8 cellular contexts compared by ENCODE assay signal in genomic region chr6:169851641-169852503, GRCh38.
DNase-seq lines count a peak whose midpoint lies in the region; TF ChIP-seq lines count a peak whose summit lies in the region.

No MANE protein-coding gene starts in this region.

- H3K4me1 ChIP-seq in A673 (ENCODE audit: insufficient read depth, low read length, poor library complexity, severe bottlenecking) (peaks cover 29% of the 10 kb centered on the region), Peyer's patch (no peaks in the 10 kb centered on the region), mesodermal cell (ENCODE audit: control insufficient read depth, insufficient read depth, low read length, poor library complexity, severe bottlenecking) (peaks cover 9% of the 10 kb centered on the region)

- no peaks in the 10 kb centered on the region for H3K36me3 ChIP-seq in A673 (ENCODE audit: insufficient read depth, low read length, poor library complexity, severe bottlenecking)
- H3K36me3 ChIP-seq in Peyer's patch, result no peaks in the 10 kb centered on the region
- no peaks in the 10 kb centered on the region for H3K36me3 ChIP-seq in mesodermal cell (ENCODE audit: control insufficient read depth, insufficient read depth, low read length)

- H3K27me3 ChIP-seq in A673 (replicated peaks; ENCODE audit: insufficient read depth, low read depth, low read length, poor library complexity), result no peaks in the 10 kb centered on the region
- H3K27me3 ChIP-seq in Peyer's patch, result no peaks in the 10 kb centered on the region

- intact Hi-C loops in A673 (cut with micrococcal nuclease; ENCODE audit: unreplicated experiment), result loop anchor here (1.0 kb wide), 1 partner anchor 19 kb away; no protein-coding TSS in a partner anchor

- 70 to 81% methylated on average over 12 to 20 of the region's 22 CpGs for WGBS in mesodermal cell (ENCODE audit: insufficient coverage in 2 of 2), 2 experiments

- TF ChIP-seq POLR2A in Peyer's patch (IDR thresholded peaks at IDR 0.05), result no peak

- H3K9me3 ChIP-seq in A673 (ENCODE audit: low read depth, low read length, poor library complexity, severe bottlenecking), result no peaks in the 10 kb centered on the region
- H3K9me3 ChIP-seq in Peyer's patch, result no peaks in the 10 kb centered on the region
- H3K9me3 ChIP-seq in mesodermal cell (ENCODE audit: control insufficient read depth, low read length), result no peaks in the 10 kb centered on the region

- TF ChIP-seq CTCF in A673 (conservative IDR thresholded peaks at IDR 0.05; ENCODE audit: low read depth, low read length) (no peak), Peyer's patch (IDR thresholded peaks at IDR 0.05) (no peak), epithelial cell of esophagus (IDR thresholded peaks at IDR 0.05; ENCODE audit: insufficient read depth, low read depth, low read length, missing control alignments) (no peak)

- DNase-seq in A673 (ENCODE audit: low spot score), result peak; percentile 98
- no peak for DNase-seq in Peyer's patch
- DNase-seq in epithelial cell of esophagus (ENCODE audit: low read depth), result peak; percentile 80
- no peak for DNase-seq in HCEC 1CT
- no peak for DNase-seq in cerebellar cortex (ENCODE audit: low spot score)
- no peak for DNase-seq in NOMO-1 treated with dmso at 0.1 percent for 144 hours (lab: John Stamatoyannopoulos, UW; ENCODE audit: unreplicated experiment)
- DNase-seq in dedifferentiated amniotic fluid mesenchymal stem cell (ENCODE audit: extremely low spot score), result no peak

- H3K4me3 ChIP-seq in A673 (ENCODE audit: low read depth, low read length, poor library complexity, severe bottlenecking) (no peak overlapping the region), Peyer's patch (no peak overlapping the region), epithelial cell of esophagus (ENCODE audit: low read length) (no peak overlapping the region), mesodermal cell (ENCODE audit: extremely low read depth, insufficient read depth, low read length, poor library complexity, severe bottlenecking) (no peak overlapping the region)

- BruUV-seq in A673 (replicated peaks; lab: Mats Ljungman, UMichigan), result no TSS peak

- H3K27ac ChIP-seq in A673 (ENCODE audit: low read depth, low read length, poor library complexity, severe bottlenecking) (peak overlapping the region; percentile 95), Peyer's patch (peak overlapping the region in 3 of 4 donors; percentile 25 to 56 (median 27)), mesodermal cell (ENCODE audit: low read depth, low read length, severe bottlenecking) (peak overlapping the region; percentile 72)

- POLR2A ChIA-PET in A673 (lab: Charles Lee; ENCODE audit: low non-redundant PET), result interaction anchor here (0.5 kb wide), 1 partner anchor 20 kb away, joined by 4 read pairs; no protein-coding TSS in a partner anchor

- CTCF ChIA-PET in A673 (lab: Charles Lee), result interaction anchor here (1.1 kb wide), 1 partner anchor 20 kb away, joined by 5 read pairs; no protein-coding TSS in a partner anchor

Comparison
In these comparisons a context has a peak if more than half of its experiments do, and no peak if none do; other contexts are left out.
1. DNase-seq: peak in A673 (single experiment) and epithelial cell of esophagus (single experiment); none in Peyer's patch (0 of 3), HCEC 1CT (single experiment), cerebellar cortex (single experiment), NOMO-1 treated with dmso at 0.1 percent for 144 hours (single experiment) and dedifferentiated amniotic fluid mesenchymal stem cell (single experiment).
2. H3K27ac ChIP-seq: peak in every context shown above with its lines; median percentile 95 in A673; 72 in mesodermal cell; 27 in Peyer's patch.